In genomic region chr6:87054143-87054833, GRCh38 we compare ENCODE assay signal across 23 cellular contexts. TPM values are rescaled to one million over a fixed set of nuclear protein-coding genes. Genes with fewer than 3 reads are reported as not detected.
DNase-seq lines count a peak whose midpoint lies in the region; ATAC-seq, FAIRE-seq and TF ChIP-seq lines count a peak whose summit lies in the region.
"Had no signal": no experiment of that assay in that cellular context is flagged by ENCODE, and none has a peak within 500 bp of the region (broad histone marks: within the 10 kb centered on the region; RNA-seq: fewer than 3 reads in every experiment).

No MANE protein-coding gene starts in this region.

- H4K20me1 ChIP-seq in PC-9 (ENCODE audit: insufficient read depth): no peaks in the 10 kb centered on the region

- H3F3A ChIP-seq in PC-9 (ENCODE audit: insufficient read depth, low read depth): no peaks in the 10 kb centered on the region

- FAIRE-seq in GM18507 (lab: Jason Lieb, UNC): peak; percentile 29
- FAIRE-seq: A549, GM12878 had no signal

- CTCF ChIA-PET in PC-9 (lab: Charles Lee): no interaction called here

- H3K9me2 ChIP-seq in PC-9 (ENCODE audit: insufficient read depth): no peaks in the 10 kb centered on the region

- H3K4me3 ChIP-seq in PC-9: no peak overlapping the region
- H3K4me3 ChIP-seq: A549, GM12878, MG63, Peyer's patch had no signal

- no peak overlapping the region for H3K4me2 ChIP-seq in PC-9
- H3K4me2 ChIP-seq: A549 had no signal

- H3K27me3 Mint-ChIP-seq in memory B cell: no peaks in the 10 kb centered on the region

- H3K27ac ChIP-seq in PC-9: no peak overlapping the region
- H3K27ac ChIP-seq: A549, Peyer's patch had no signal

- ATAC-seq in GM21619 (IDR thresholded peaks at IDR 0.05; ENCODE audit: unreplicated experiment): peak; percentile 69
- ATAC-seq in HG03064 (IDR thresholded peaks at IDR 0.05; ENCODE audit: low read depth, unreplicated experiment): peak; percentile 59
- ATAC-seq in memory B cell (ENCODE audit: low read depth): peak; percentile 80
- ATAC-seq in stimulated activated naive CD8-positive, alpha-beta T cell treated with anti-CD3 and anti-CD28 coated beads, Interleukin-15, Interleukin-2, amounts not matched to agents 100 U/mL and 50 U/mL, for 24 hours: no peak
- ATAC-seq: A549, GM12878, SK-N-SH treated with all-trans-retinoic acid at 6 μM for 48 hours had no signal

- H3K4me1 ChIP-seq in PC-9 (replicated peaks; ENCODE audit: insufficient read depth): no peaks in the 10 kb centered on the region
- H3K4me1 ChIP-seq: A549, Peyer's patch had no signal

- no peak for TF ChIP-seq CTCF in PC-9 (conservative IDR thresholded peaks at IDR 0.05)

- BruUV-seq in PC-9 (replicated peaks; lab: Mats Ljungman, UMichigan): no TSS peak

- H3K9me3 ChIP-seq in PC-9 (ENCODE audit: insufficient read depth, low read depth): no peaks in the 10 kb centered on the region
- H3K9me3 ChIP-seq: A549, MG63, Peyer's patch had no signal

- POLR2A ChIA-PET in PC-9 (lab: Charles Lee; ENCODE audit: unreplicated experiment): no interaction called here

- H3K4me1 Mint-ChIP-seq in memory B cell: peaks cover 18% of the 10 kb centered on the region
- H3K4me1 Mint-ChIP-seq: CD14-positive monocyte had no signal

- DNase-seq in GM18507 (ENCODE audit: extremely low spot score, insufficient read length, low read depth) (no peak), memory B cell (ENCODE audit: low spot score in 2 of 2) (no peak), posterior vena cava (ENCODE audit: low spot score) (no peak), PC-9 (no peak)
- DNase-seq in effector CD4-positive, alpha-beta T cell: no peak
- no peak for DNase-seq in stimulated activated naive CD8-positive, alpha-beta T cell treated with anti-CD3 and anti-CD28 coated beads, Interleukin-15, Interleukin-2, amounts not matched to agents 100 U/mL and 50 U/mL, for 24 hours
- DNase-seq: DMS 273 treated with DMSO at 0.1 percent for 48 hours, GDM1, HCEC 1CT, Karpas-422, MG63, NCI-H1092 treated with DMSO at 0.1 percent for 48 hours, NCI-H1694, NCI-H510A treated with DMSO at 0.1 percent for 48 hours, Peyer's patch, SHP77, T-helper 1 cell had no signal

- H2AFZ ChIP-seq in PC-9: no peak overlapping the region

- no peaks in the 10 kb centered on the region for H3K9me3 Mint-ChIP-seq in memory B cell
- H3K9me3 Mint-ChIP-seq: CD14-positive monocyte had no signal

- no peaks in the 10 kb centered on the region for H3K36me3 Mint-ChIP-seq in memory B cell
- H3K36me3 Mint-ChIP-seq: CD14-positive monocyte had no signal

- intact Hi-C loops in posterior vena cava (cut with DNase I) (no loop called here), PC-9 (cut with micrococcal nuclease; ENCODE audit: unreplicated experiment) (no loop called here)

- H3K27ac Mint-ChIP-seq in memory B cell: peak overlapping the region; percentile 73
- H3K27ac Mint-ChIP-seq: CD14-positive monocyte had no signal

- H3K36me3 ChIP-seq in PC-9 (ENCODE audit: low read depth): no peaks in the 10 kb centered on the region
- H3K36me3 ChIP-seq: MG63, Peyer's patch had no signal

- H3K4me3 Mint-ChIP-seq in memory B cell: peak overlapping the region; percentile 38
- H3K4me3 Mint-ChIP-seq: CD14-positive monocyte had no signal

- no peaks in the 10 kb centered on the region for H3K27me3 ChIP-seq in PC-9 (ENCODE audit: insufficient read depth, low read depth)
- H3K27me3 ChIP-seq: Peyer's patch had no signal

- no peaks in the 10 kb centered on the region for H3K79me2 ChIP-seq in PC-9 (ENCODE audit: low read depth)

RNA-seq across cellular contexts. Expression of gene CGA, which starts 40.6 kb away (rescaled TPM):
- total RNA-seq in posterior vena cava: not detected
- total RNA-seq in PC-9 (2021): not detected in 2 replicates
- total RNA-seq: GM12878, Peyer's patch had no signal
